Comparison of ENCODE assay signal across 15 cellular contexts in genomic region chr1:6800728-6801127, GRCh38. TPM values are rescaled to one million over a fixed set of nuclear protein-coding genes. Genes with fewer than 3 reads are reported as not detected.
DNase-seq lines count a peak whose midpoint lies in the region; ATAC-seq and TF ChIP-seq lines count a peak whose summit lies in the region.
"Had no signal": no experiment of that assay in that cellular context is flagged by ENCODE, and none has a peak within 500 bp of the region (broad histone marks: within the 10 kb centered on the region; RNA-seq: fewer than 3 reads in every experiment).

No MANE protein-coding gene starts in this region.

- H3K36me3 ChIP-seq in body of pancreas (replicated peaks in 1 of 2; ENCODE audit: insufficient read depth in 1 of 2, low read depth in 2 of 2) (no peaks in the 10 kb centered on the region), uterus (no peaks in the 10 kb centered on the region)

- 29 to 30% methylated on average over 4 of the region's 4 CpGs for WGBS in body of pancreas, 2 donors

- no peaks in the 10 kb centered on the region for H3K27me3 ChIP-seq in body of pancreas
- H3K27me3 ChIP-seq in uterus: no peaks in the 10 kb centered on the region

- peak overlapping the region in 1 of 4 donors; percentile 40 for H3K27ac ChIP-seq in body of pancreas
- peak overlapping the region; percentile 18 to 29 for H3K27ac ChIP-seq in uterus
- H3K27ac ChIP-seq: HL-60 had no signal

- no peaks in the 10 kb centered on the region for H3K9me3 ChIP-seq in body of pancreas
- H3K9me3 ChIP-seq in uterus: no peaks in the 10 kb centered on the region

- TF ChIP-seq CTCF in body of pancreas (IDR thresholded peaks at IDR 0.05) (no peak), uterus (IDR thresholded peaks at IDR 0.05) (no peak)

- no peaks in the 10 kb centered on the region for H3K27me3 Mint-ChIP-seq in activated T-cell treated with anti-CD3 and anti-CD28 coated beads, Interleukin-2, amount 50 U/mL, for 24 hours
- H3K27me3 Mint-ChIP-seq: activated CD4-positive, alpha-beta T cell treated with anti-CD3 and anti-CD28 coated beads, Interleukin-2, amount 10 ng/mL, durations not matched to agents 24 days and 14 days; memory B cell had no signal

- H3K4me1 ChIP-seq in body of pancreas: peaks cover 33% of the 10 kb centered on the region
- H3K4me1 ChIP-seq in uterus: peaks cover 0 to under 1% of the 10 kb centered on the region in 2 donors

- peak overlapping the region; percentile 6 for H3K27ac Mint-ChIP-seq in activated T-cell treated with anti-CD3 and anti-CD28 coated beads, Interleukin-2, amount 50 U/mL, for 24 hours
- H3K27ac Mint-ChIP-seq: activated CD4-positive, alpha-beta T cell treated with anti-CD3 and anti-CD28 coated beads, Interleukin-2, amount 10 ng/mL, durations not matched to agents 24 days and 14 days; memory B cell had no signal

- no peak overlapping the region for H3K4me3 Mint-ChIP-seq in activated T-cell treated with anti-CD3 and anti-CD28 coated beads, Interleukin-2, amount 50 U/mL, for 24 hours
- H3K4me3 Mint-ChIP-seq: activated CD4-positive, alpha-beta T cell treated with anti-CD3 and anti-CD28 coated beads, Interleukin-2, amount 10 ng/mL, durations not matched to agents 24 days and 14 days; memory B cell had no signal

- H3K9me3 Mint-ChIP-seq in activated T-cell treated with anti-CD3 and anti-CD28 coated beads, Interleukin-2, amount 50 U/mL, for 24 hours: no peaks in the 10 kb centered on the region
- H3K9me3 Mint-ChIP-seq: activated CD4-positive, alpha-beta T cell treated with anti-CD3 and anti-CD28 coated beads, Interleukin-2, amount 10 ng/mL, durations not matched to agents 24 days and 14 days; memory B cell had no signal

- no peak overlapping the region for H3K4me3 ChIP-seq in body of pancreas
- H3K4me3 ChIP-seq in uterus: no peak overlapping the region

- DNase-seq in activated T-cell treated with anti-CD3 and anti-CD28 coated beads, Interleukin-2, amount 50 U/mL, for 24 hours: no peak
- no peak for DNase-seq in activated T-cell treated with anti-CD3 and anti-CD28 coated beads, Interleukin-2, amount 50 U/mL, for 48 hours
- DNase-seq in body of pancreas: no peak
- no peak for DNase-seq in left lobe of liver (ENCODE audit: low spot score)
- no peak for DNase-seq in uterus
- DNase-seq in DMS53 treated with DMSO at 0.1 percent for 48 hours (lab: John Stamatoyannopoulos, UW; ENCODE audit: unreplicated experiment): no peak
- no peak for DNase-seq in HUDEP-2 (lab: John Stamatoyannopoulos, UW; ENCODE audit: unreplicated experiment in 76 of 76)
- DNase-seq in sciatic nerve (ENCODE audit: low spot score): no peak
- DNase-seq: activated CD4-positive, alpha-beta T cell treated with anti-CD3 and anti-CD28 coated beads, Interleukin-2, amount 10 ng/mL, durations not matched to agents 24 days and 14 days; foreskin melanocyte; NCI-H2171; SHP77; stimulated activated CD4-positive, alpha-beta T cell treated with anti-CD3 and anti-CD28 coated beads, Interleukin-15, amount 100 ng/mL, for 24 hours had no signal

- ATAC-seq in body of pancreas (peak; percentile 36), left lobe of liver (peak; percentile 65), sciatic nerve (no peak)

- H3K36me3 Mint-ChIP-seq in activated T-cell treated with anti-CD3 and anti-CD28 coated beads, Interleukin-2, amount 50 U/mL, for 24 hours (ENCODE audit: low read depth): peaks cover 16% of the 10 kb centered on the region

- TF ChIP-seq POLR2A in body of pancreas (IDR thresholded peaks at IDR 0.05) (no peak), uterus (IDR thresholded peaks at IDR 0.05) (no peak)

- peaks cover 49% of the 10 kb centered on the region for H3K4me1 Mint-ChIP-seq in activated T-cell treated with anti-CD3 and anti-CD28 coated beads, Interleukin-2, amount 50 U/mL, for 24 hours (ENCODE audit: low read depth)

- intact Hi-C loops in body of pancreas (cut with DNase I) (no loop called here), uterus (cut with DNase I; ENCODE audit: low total_unique reads) (no loop called here), sciatic nerve (cut with DNase I) (no loop called here)

RNA-seq across cellular contexts. Expression of gene CAMTA1, which starts 15.5 kb away (rescaled TPM):
- total RNA-seq in body of pancreas (10 to 100 TPM; 36.3 to 59.7 TPM), left lobe of liver (33.6 TPM), uterus (100 to 1,000 TPM in 1 of 4 donors, 10 to 100 TPM in 3; 29.7 to 427 (median 64.8) TPM), sciatic nerve (72.4 TPM)
